ENCODE assay signal across 28 cellular contexts in the genomic region with DNA sequence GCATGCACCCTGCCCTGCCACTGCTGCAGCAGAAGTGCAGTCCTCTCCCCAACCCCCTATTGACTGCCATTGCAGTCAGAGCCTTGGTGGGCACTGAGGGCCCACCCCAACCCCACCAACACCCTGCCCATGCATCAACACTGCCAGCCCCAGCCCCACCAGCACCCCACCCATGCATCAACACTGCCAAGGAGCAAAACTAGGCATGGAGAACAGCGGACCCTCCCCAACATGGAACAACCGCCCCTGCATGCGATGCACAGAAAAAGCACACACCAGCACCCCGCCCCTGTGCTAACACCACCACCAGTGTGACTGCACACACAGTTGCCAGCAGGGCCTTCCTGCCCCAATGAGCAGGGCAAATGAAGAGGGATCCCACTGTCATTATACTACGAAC.
"Had no signal": no experiment of that assay in that cellular context is flagged by ENCODE, and none has a peak within 500 bp of the region (broad histone marks: within the 10 kb centered on the region; RNA-seq: fewer than 3 reads in every experiment).

No MANE protein-coding gene starts in this region.

- H3K27ac Mint-ChIP-seq: naive thymus-derived CD8-positive, alpha-beta T cell; natural killer cell treated with Interleukin-12 subunit alpha and Interleukin-12 subunit beta and Interleukin-15 and Interleukin-18, amount 100 ng/mL, for 72 hours; nephron progenitor cell; progenitor cell of endocrine pancreas; stimulated activated effector memory CD8-positive, alpha-beta T cell treated with anti-CD3 and anti-CD28 coated beads, Interleukin-12 subunit alpha, Interleukin-12 subunit beta, amount 100 ng/mL, for 72 hours; stimulated activated naive B cell treated with anti-CD40 and anti-IgM and Interleukin-4, amounts not matched to agents 10 μg/mL and 1 μg/mL and 100 μg/mL, for 72 hours; stimulated activated naive CD8-positive, alpha-beta T cell treated with anti-CD3 and anti-CD28 coated beads, Interleukin-15, Interleukin-2, amounts not matched to agents 100 ng/mL and 50 ng/mL, for 24 hours had no signal

- ATAC-seq: naive thymus-derived CD8-positive, alpha-beta T cell; natural killer cell treated with Interleukin-12 subunit alpha and Interleukin-12 subunit beta and Interleukin-15 and Interleukin-18, amount 100 ng/mL, for 72 hours; psoas muscle; stimulated activated effector memory CD8-positive, alpha-beta T cell treated with anti-CD3 and anti-CD28 coated beads, Interleukin-12 subunit alpha, Interleukin-12 subunit beta, amount 100 ng/mL, for 72 hours; stimulated activated naive B cell treated with anti-CD40 and anti-IgM and Interleukin-4, amounts not matched to agents 10 μg/mL and 1 μg/mL and 100 μg/mL, for 72 hours had no signal

- H3K9me3 Mint-ChIP-seq: natural killer cell treated with Interleukin-12 subunit alpha and Interleukin-12 subunit beta and Interleukin-15 and Interleukin-18, amount 100 ng/mL, for 72 hours; nephron progenitor cell; stimulated activated effector memory CD8-positive, alpha-beta T cell treated with anti-CD3 and anti-CD28 coated beads, Interleukin-12 subunit alpha, Interleukin-12 subunit beta, amount 100 ng/mL, for 72 hours; stimulated activated naive CD8-positive, alpha-beta T cell treated with anti-CD3 and anti-CD28 coated beads, Interleukin-15, Interleukin-2, amounts not matched to agents 100 ng/mL and 50 ng/mL, for 24 hours had no signal

- H3K9me3 ChIP-seq: ovary, psoas muscle, right lobe of liver, stomach, thoracic aorta, thyroid gland, tibial nerve, upper lobe of left lung, uterus had no signal

- H3K4me1 ChIP-seq: parathyroid adenoma, psoas muscle, right lobe of liver, stomach, tibial nerve, upper lobe of left lung, uterus had no signal

- H2AFZ ChIP-seq: parathyroid adenoma had no signal

- H3K27me3 ChIP-seq: ovary, right lobe of liver, stomach, thyroid gland, tibial nerve, upper lobe of left lung, uterus had no signal

- H3K4me1 Mint-ChIP-seq: naive B cell; naive thymus-derived CD8-positive, alpha-beta T cell; nephron progenitor cell; stimulated activated effector memory CD8-positive, alpha-beta T cell treated with anti-CD3 and anti-CD28 coated beads, Interleukin-12 subunit alpha, Interleukin-12 subunit beta, amount 100 ng/mL, for 72 hours; stimulated activated naive B cell treated with anti-CD40 and anti-IgM and Interleukin-4, amounts not matched to agents 10 μg/mL and 1 μg/mL and 100 μg/mL, for 72 hours had no signal

- DNase-seq: naive B cell; naive thymus-derived CD8-positive, alpha-beta T cell; nephron progenitor cell; occipital lobe; ovary; psoas muscle; right cardiac atrium; right lobe of liver; small intestine; stimulated activated CD4-positive, alpha-beta T cell treated with anti-CD3 and anti-CD28 coated beads, Interleukin-15, amount 100 ng/mL, for 24 hours; stimulated activated CD4-positive, alpha-beta T cell treated with anti-CD3 and anti-CD28 coated beads, Interleukin-2, amount 100 ng/mL, for 24 hours; stimulated activated CD4-positive, alpha-beta T cell treated with anti-CD3 and anti-CD28 coated beads, Interleukin-2, amount 100 ng/mL, for 48 hours; stimulated activated CD4-positive, alpha-beta T cell treated with anti-CD3 and anti-CD28 coated beads, Interleukin-4, amount 100 ng/mL, for 24 hours; stimulated activated naive B cell treated with anti-CD40 and anti-IgM and Interleukin-4, amounts not matched to agents 10 μg/mL and 1 μg/mL and 100 μg/mL, for 72 hours; stimulated activated naive CD4-positive, alpha-beta T cell treated with Interleukin-2 at 50 U/mL for 16 hours; stomach; trophoblast cell; uterus had no signal

- H3K27ac ChIP-seq: ovary, parathyroid adenoma, psoas muscle, right lobe of liver, stomach, thoracic aorta, tibial nerve, upper lobe of left lung, uterus had no signal

- H3K9ac ChIP-seq: parathyroid adenoma had no signal

- H3K4me3 Mint-ChIP-seq: naive thymus-derived CD8-positive, alpha-beta T cell; natural killer cell treated with Interleukin-12 subunit alpha and Interleukin-12 subunit beta and Interleukin-15 and Interleukin-18, amount 100 ng/mL, for 72 hours; nephron progenitor cell; neural crest cell; stimulated activated effector memory CD8-positive, alpha-beta T cell treated with anti-CD3 and anti-CD28 coated beads, Interleukin-12 subunit alpha, Interleukin-12 subunit beta, amount 100 ng/mL, for 72 hours; stimulated activated naive B cell treated with anti-CD40 and anti-IgM and Interleukin-4, amounts not matched to agents 10 μg/mL and 1 μg/mL and 100 μg/mL, for 72 hours; stimulated activated naive CD8-positive, alpha-beta T cell treated with anti-CD3 and anti-CD28 coated beads, Interleukin-15, Interleukin-2, amounts not matched to agents 100 ng/mL and 50 ng/mL, for 24 hours had no signal

- H3K27me3 Mint-ChIP-seq: progenitor cell of endocrine pancreas had no signal

- H3K79me2 ChIP-seq: parathyroid adenoma had no signal

- H3K4me3 ChIP-seq: ovary, psoas muscle, right lobe of liver, stomach, thoracic aorta, thyroid gland, tibial nerve, upper lobe of left lung, uterus had no signal

- H3K36me3 ChIP-seq: ovary, right lobe of liver, stomach, thoracic aorta, thyroid gland, tibial nerve, upper lobe of left lung, uterus had no signal

- H3K36me3 Mint-ChIP-seq: naive thymus-derived CD8-positive, alpha-beta T cell; natural killer cell treated with Interleukin-12 subunit alpha and Interleukin-12 subunit beta and Interleukin-15 and Interleukin-18, amount 100 ng/mL, for 72 hours; stimulated activated effector memory CD8-positive, alpha-beta T cell treated with anti-CD3 and anti-CD28 coated beads, Interleukin-12 subunit alpha, Interleukin-12 subunit beta, amount 100 ng/mL, for 72 hours had no signal
